1 cellular context compared by ENCODE assay signal in the genomic region with DNA sequence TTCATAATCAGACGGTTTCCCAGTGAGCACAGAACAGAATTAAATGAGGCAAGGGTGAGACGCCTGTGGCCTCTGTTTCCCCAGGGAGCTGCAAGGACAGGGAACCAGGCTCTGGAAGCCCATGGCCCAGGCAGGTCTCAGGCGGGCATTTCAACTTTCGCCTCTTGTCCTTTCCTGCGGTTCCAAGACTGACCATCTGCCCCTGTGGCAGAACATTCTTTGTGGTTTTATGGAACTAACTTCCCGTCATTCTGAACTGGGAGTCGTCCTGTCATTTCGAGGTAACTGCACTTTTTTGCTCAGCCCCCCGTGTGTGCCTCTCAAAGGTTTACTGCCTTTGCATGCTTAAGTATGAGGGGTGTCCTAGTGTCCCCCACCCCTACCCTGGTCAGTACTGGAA.
TF ChIP-seq lines count a peak whose summit lies in the region.

No MANE protein-coding gene starts in this region.

TF ChIP-seq in IMR-90, 13 proteins besides CTCF, POLR2A, EP300 and RAD21:
- TF ChIP-seq MAZ (IDR thresholded peaks at IDR 0.05; ENCODE audit: borderline replicate concordance, low read depth, low read length) (no peak), RFX5 (IDR thresholded peaks at IDR 0.05; ENCODE audit: low read depth, low read length) (no peak), FOS (IDR thresholded peaks at IDR 0.05; ENCODE audit: low read depth, low read length) (no peak), RCOR1 (IDR thresholded peaks at IDR 0.05; ENCODE audit: insufficient replicate concordance, low read length) (no peak), MXI1 (IDR thresholded peaks at IDR 0.05; ENCODE audit: borderline replicate concordance, low read depth, low read length) (no peak), CEBPB (IDR thresholded peaks at IDR 0.05; ENCODE audit: low read depth, low read length) (no peak), SMC3 (IDR thresholded peaks at IDR 0.05; ENCODE audit: low read depth, low read length) (no peak), BHLHE40 (IDR thresholded peaks at IDR 0.05; ENCODE audit: low read depth, low read length) (no peak), NFE2L2 (IDR thresholded peaks at IDR 0.05; ENCODE audit: low read depth, low read length) (no peak), CHD1 (IDR thresholded peaks at IDR 0.05; ENCODE audit: low read depth, low read length) (no peak), MAFK (IDR thresholded peaks at IDR 0.05; ENCODE audit: low read depth, low read length) (no peak)
- TF ChIP-seq, protein P1, sequence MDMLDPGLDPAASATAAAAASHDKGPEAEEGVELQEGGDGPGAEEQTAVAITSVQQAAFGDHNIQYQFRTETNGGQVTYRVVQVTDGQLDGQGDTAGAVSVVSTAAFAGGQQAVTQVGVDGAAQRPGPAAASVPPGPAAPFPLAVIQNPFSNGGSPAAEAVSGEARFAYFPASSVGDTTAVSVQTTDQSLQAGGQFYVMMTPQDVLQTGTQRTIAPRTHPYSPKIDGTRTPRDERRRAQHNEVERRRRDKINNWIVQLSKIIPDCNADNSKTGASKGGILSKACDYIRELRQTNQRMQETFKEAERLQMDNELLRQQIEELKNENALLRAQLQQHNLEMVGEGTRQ (IDR thresholded peaks at IDR 0.05; ENCODE audit: low read depth, low read length) = no peak
- TF ChIP-seq, protein P2, sequence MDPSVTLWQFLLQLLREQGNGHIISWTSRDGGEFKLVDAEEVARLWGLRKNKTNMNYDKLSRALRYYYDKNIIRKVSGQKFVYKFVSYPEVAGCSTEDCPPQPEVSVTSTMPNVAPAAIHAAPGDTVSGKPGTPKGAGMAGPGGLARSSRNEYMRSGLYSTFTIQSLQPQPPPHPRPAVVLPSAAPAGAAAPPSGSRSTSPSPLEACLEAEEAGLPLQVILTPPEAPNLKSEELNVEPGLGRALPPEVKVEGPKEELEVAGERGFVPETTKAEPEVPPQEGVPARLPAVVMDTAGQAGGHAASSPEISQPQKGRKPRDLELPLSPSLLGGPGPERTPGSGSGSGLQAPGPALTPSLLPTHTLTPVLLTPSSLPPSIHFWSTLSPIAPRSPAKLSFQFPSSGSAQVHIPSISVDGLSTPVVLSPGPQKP (IDR thresholded peaks at IDR 0.05; ENCODE audit: borderline replicate concordance, low read depth, low read length) = no peak
